In the genomic region with DNA sequence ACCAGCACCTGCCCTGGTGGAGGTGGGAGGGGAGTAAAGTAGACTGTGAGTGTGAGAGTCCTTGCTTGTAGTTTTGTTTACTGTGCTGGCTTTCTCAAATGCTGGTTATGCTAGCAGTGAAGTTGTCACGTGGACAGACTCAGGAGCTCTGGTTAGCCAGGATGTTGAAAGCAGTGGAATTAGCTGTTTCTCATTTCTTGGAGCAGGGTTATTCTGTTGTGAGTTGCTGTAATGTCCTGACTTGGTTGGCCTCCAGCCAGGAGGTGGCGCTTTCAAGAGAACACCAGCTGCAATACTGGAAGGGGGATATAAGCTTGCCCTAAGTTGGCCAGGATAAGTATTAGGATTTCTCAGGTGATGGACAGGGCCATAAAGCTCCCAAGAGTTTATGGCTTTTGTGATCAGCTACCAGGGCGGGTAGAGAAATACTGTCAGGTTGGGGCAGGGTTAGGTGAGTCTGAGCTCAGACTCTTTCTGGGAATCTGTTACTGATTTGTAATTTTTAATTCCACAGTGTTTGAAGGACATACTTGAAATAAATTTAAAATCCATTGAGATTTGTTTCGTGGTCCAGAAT, we compare ENCODE assay signal across 1 cellular context.
TF ChIP-seq lines count a peak whose summit lies in the region.

No MANE protein-coding gene starts in this region.

TF ChIP-seq in HCT116, 20 proteins besides CTCF, POLR2A, EP300 and RAD21 (continued from another document):
- TF ChIP-seq SRF (IDR thresholded peaks at IDR 0.05; ENCODE audit: low read depth) (no peak), SIN3A (IDR thresholded peaks at IDR 0.05; ENCODE audit: low read depth) (no peak), CEBPB (IDR thresholded peaks at IDR 0.05; ENCODE audit: low read depth) (no peak), ELF1 (IDR thresholded peaks at IDR 0.05; ENCODE audit: borderline replicate concordance, low read depth) (no peak), JUND (IDR thresholded peaks at IDR 0.05) (no peak), EGR1 (IDR thresholded peaks at IDR 0.05; ENCODE audit: low read depth) (no peak), SP1 (IDR thresholded peaks at IDR 0.05; ENCODE audit: low read depth) (no peak), ZNF274 (IDR thresholded peaks at IDR 0.05; ENCODE audit: low read depth, low read length) (no peak), FOSL1 (IDR thresholded peaks at IDR 0.05; ENCODE audit: low read depth) (no peak), ZFX (IDR thresholded peaks at IDR 0.05) (no peak), TCF7L2 (IDR thresholded peaks at IDR 0.05; ENCODE audit: borderline replicate concordance, extremely low read depth, insufficient read depth, insufficient read length) (no peak), YY1 (IDR thresholded peaks at IDR 0.05; ENCODE audit: extremely low read depth, insufficient replicate concordance, low read depth, low read length) (no peak), EZH2 (IDR thresholded peaks at IDR 0.05) (no peak)
- TF ChIP-seq, protein P1, sequence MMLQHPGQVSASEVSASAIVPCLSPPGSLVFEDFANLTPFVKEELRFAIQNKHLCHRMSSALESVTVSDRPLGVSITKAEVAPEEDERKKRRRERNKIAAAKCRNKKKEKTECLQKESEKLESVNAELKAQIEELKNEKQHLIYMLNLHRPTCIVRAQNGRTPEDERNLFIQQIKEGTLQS (IDR thresholded peaks at IDR 0.05), result no peak
- TF ChIP-seq, protein P2, sequence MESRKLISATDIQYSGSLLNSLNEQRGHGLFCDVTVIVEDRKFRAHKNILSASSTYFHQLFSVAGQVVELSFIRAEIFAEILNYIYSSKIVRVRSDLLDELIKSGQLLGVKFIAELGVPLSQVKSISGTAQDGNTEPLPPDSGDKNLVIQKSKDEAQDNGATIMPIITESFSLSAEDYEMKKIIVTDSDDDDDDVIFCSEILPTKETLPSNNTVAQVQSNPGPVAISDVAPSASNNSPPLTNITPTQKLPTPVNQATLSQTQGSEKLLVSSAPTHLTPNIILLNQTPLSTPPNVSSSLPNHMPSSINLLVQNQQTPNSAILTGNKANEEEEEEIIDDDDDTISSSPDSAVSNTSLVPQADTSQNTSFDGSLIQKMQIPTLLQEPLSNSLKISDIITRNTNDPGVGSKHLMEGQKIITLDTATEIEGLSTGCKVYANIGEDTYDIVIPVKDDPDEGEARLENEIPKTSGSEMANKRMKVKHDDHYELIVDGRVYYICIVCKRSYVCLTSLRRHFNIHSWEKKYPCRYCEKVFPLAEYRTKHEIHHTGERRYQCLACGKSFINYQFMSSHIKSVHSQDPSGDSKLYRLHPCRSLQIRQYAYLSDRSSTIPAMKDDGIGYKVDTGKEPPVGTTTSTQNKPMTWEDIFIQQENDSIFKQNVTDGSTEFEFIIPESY (IDR thresholded peaks at IDR 0.05; ENCODE audit: extremely low read depth, insufficient replicate concordance, low read length), result no peak
- TF ChIP-seq, protein P3, sequence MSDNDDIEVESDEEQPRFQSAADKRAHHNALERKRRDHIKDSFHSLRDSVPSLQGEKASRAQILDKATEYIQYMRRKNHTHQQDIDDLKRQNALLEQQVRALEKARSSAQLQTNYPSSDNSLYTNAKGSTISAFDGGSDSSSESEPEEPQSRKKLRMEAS (IDR thresholded peaks at IDR 0.05), result no peak
TF ChIP-seq in HCT116: peak in this region for 0.
